Comparison of ENCODE assay signal across 28 cellular contexts in the genomic region with DNA sequence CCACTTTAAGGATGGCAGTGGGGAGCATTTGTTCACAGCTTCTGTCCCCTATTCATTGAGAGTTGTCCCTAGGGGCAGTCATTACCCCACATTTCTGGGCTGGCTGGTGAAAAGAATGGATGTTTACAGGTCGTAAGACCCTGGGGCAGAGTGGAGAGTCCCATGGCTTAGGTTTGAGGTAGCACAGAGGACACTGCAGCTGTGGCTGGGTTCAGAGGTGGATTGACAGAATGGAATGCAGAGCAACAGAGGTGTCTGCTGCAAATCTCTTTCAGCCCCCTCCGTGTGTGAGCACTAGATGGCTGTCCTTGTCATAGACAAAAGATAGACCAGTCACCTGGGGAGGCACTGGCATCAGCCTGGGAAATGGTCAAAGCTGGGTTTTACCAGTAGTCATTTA.
"Had no signal": no experiment of that assay in that cellular context is flagged by ENCODE, and none has a peak within 500 bp of the region (broad histone marks: within the 10 kb centered on the region; RNA-seq: fewer than 3 reads in every experiment).

No MANE protein-coding gene starts in this region.

- H3K9me3 ChIP-seq: colonic mucosa had no signal

- H3K36me3 ChIP-seq: brain microvascular endothelial cell, colonic mucosa, WERI-Rb-1 had no signal

- ATAC-seq: activated CD4-positive, alpha-beta T cell treated with anti-CD3 and anti-CD28 coated beads for 36 hours; activated CD8-positive, alpha-beta memory T cell treated with anti-CD3 and anti-CD28 coated beads, Interleukin-2, amount 10 ng/mL, durations not matched to agents 7 days and 5 days; activated CD8-positive, alpha-beta T cell treated with anti-CD3 and anti-CD28 coated beads, Interleukin-2, amount 10 ng/mL, durations not matched to agents 7 days and 5 days; activated naive CD4-positive, alpha-beta T cell treated with anti-CD3 and anti-CD28 coated beads, Interleukin-2, amount 50 U/mL, for 72 hours; esophagus mucosa; T-helper 17 cell had no signal

- DNase-seq: activated CD4-positive, alpha-beta memory T cell treated with anti-CD3 and anti-CD28 coated beads for 36 hours; activated CD4-positive, alpha-beta T cell treated with anti-CD3 and anti-CD28 coated beads for 36 hours; activated CD4-positive, alpha-beta T cell treated with anti-CD3 and anti-CD28 coated beads, Interleukin-2, amount 10 ng/mL, durations not matched to agents 24 days and 14 days; activated CD4-positive, CD25-positive, alpha-beta regulatory T cell; activated CD4-positive, CD25-positive, alpha-beta regulatory T cell treated with anti-CD3 and anti-CD28 coated beads, Interleukin-2, amount 50 U/mL, for 72 hours; activated CD8-positive, alpha-beta memory T cell treated with anti-CD3 and anti-CD28 coated beads, Interleukin-2, amount 10 ng/mL, durations not matched to agents 7 days and 5 days; activated CD8-positive, alpha-beta memory T cell treated with anti-CD3 and anti-CD28 coated beads, Interleukin-2, amount 50 U/mL, for 4 hours; activated CD8-positive, alpha-beta T cell treated with anti-CD3 and anti-CD28 coated beads, Interleukin-2, amount 10 ng/mL, durations not matched to agents 7 days and 5 days; activated effector memory CD4-positive, alpha-beta T cell treated with anti-CD3 and anti-CD28 coated beads, Interleukin-2, amount 50 U/mL, for 16 hours; activated naive CD4-positive, alpha-beta T cell treated with anti-CD3 and anti-CD28 coated beads for 36 hours; activated naive CD8-positive, alpha-beta T cell treated with anti-CD3 and anti-CD28 coated beads, Interleukin-2, amount 10 ng/mL, durations not matched to agents 7 days and 5 days; activated T-cell treated with anti-CD3 and anti-CD28 coated beads, Interleukin-2, amount 50 U/mL, for 1 hour; activated T-cell treated with anti-CD3 and anti-CD28 coated beads, Interleukin-2, amount 50 U/mL, for 48 hours; brain microvascular endothelial cell; central memory CD4-positive, alpha-beta T cell; cerebellar nuclear complex; colonic mucosa; effector CD8-positive, alpha-beta T cell; foreskin fibroblast; head of caudate nucleus; T-helper 1 cell; T-helper 17 cell; T1000; WERI-Rb-1 had no signal

- H3K4me1 ChIP-seq: colonic mucosa had no signal

- H3K4me3 ChIP-seq: colonic mucosa had no signal

- H3K27ac ChIP-seq: brain microvascular endothelial cell, colonic mucosa, WERI-Rb-1 had no signal

- H3K27me3 ChIP-seq: brain microvascular endothelial cell, colonic mucosa had no signal

- FAIRE-seq: astrocyte, frontal cortex had no signal
